Comparison of ENCODE assay signal across 8 cellular contexts in the genomic region with DNA sequence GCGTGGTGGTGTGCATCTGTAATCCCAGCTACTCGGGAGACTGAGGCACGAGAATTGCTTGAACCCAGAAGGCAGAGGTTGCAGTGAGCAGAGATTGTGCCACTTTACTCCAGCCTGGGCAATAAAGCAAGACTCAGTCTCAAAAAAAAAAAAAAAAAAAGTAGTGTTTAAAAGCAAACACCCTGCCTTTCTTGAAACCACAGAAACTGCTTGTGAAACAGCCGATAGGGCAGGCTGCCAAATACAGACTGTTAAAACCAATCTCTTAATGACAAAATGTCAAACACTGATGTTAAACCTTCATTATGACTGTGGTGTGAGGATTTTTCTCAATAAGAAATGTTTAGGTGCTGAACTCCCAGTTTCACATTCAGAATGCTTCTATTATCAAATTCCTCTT. TPM values are rescaled to one million over a fixed set of nuclear protein-coding genes. Genes with fewer than 3 reads are reported as not detected.
DNase-seq lines count a peak whose midpoint lies in the region; ATAC-seq and TF ChIP-seq lines count a peak whose summit lies in the region.

No MANE protein-coding gene starts in this region.

- no peaks in the 10 kb centered on the region for H3K36me3 ChIP-seq in prostate gland

- in situ Hi-C loops in GM13977 (cut with MboI; ENCODE audit: low pct_unique_long_range_greater_than_20kb, low sequenced_read_pairs, unreplicated experiment), result no loop called here

- no peak for TF ChIP-seq POLR2A in prostate gland (IDR thresholded peaks at IDR 0.05)

- WGBS in prostate gland, result 38% methylated on average over 4 of the region's 4 CpGs

- H3K27me3 ChIP-seq in prostate gland (replicated peaks; ENCODE audit: insufficient read depth), result no peaks in the 10 kb centered on the region

- intact Hi-C loops in prostate gland (cut with DNase I), result no loop called here

- peak overlapping the region; percentile 67 to 86 for H3K27ac ChIP-seq in prostate gland

- TF ChIP-seq CTCF in GM13977 (IDR thresholded peaks at IDR 0.05; ENCODE audit: extremely low read depth, insufficient read depth, missing control alignments) (no peak), prostate gland (IDR thresholded peaks at IDR 0.05) (no peak)

- DNase-seq in GM13977 (ENCODE audit: low spot score), result peak; percentile 84
- peak; percentile 48 for DNase-seq in T-helper 9 cell
- peak; percentile 80 for DNase-seq in amniotic epithelial cell (ENCODE audit: low read depth)
- peak; percentile 80 for DNase-seq in prostate gland (ENCODE audit: low spot score)
- no peak for DNase-seq in HPDE6-E6E7 (ENCODE audit: extremely low spot score)
- DNase-seq in UCSD-AML1 (lab: John Stamatoyannopoulos, UW; ENCODE audit: unreplicated experiment), result no peak
- no peak for DNase-seq in RKO (ENCODE audit: low spot score)

- H3K9me3 ChIP-seq in prostate gland, result no peaks in the 10 kb centered on the region

- peaks cover 49% of the 10 kb centered on the region for H3K4me1 ChIP-seq in prostate gland (replicated peaks)

- H3K4me3 ChIP-seq in prostate gland, result no peak overlapping the region

- ATAC-seq in HG03066 (IDR thresholded peaks at IDR 0.05; ENCODE audit: low read depth, unreplicated experiment), result peak; percentile 85

RNA-seq across cellular contexts. Expression of a gene that starts 27.3 kb away (rescaled TPM):
- 10 to 100 TPM; 65.4 to 67.2 TPM for total RNA-seq in prostate gland

RNA-seq across cellular contexts. Expression of a gene that starts 50.8 kb away (rescaled TPM):
- total RNA-seq in prostate gland, result 1 to 10 TPM in 1 of 2 donors, under 1 TPM in 1; 0.64 to 3.3 TPM

RNA-seq across cellular contexts. Expression of a gene that starts 53.0 kb away (rescaled TPM):
- 10 to 100 TPM; 17.8 to 36.2 TPM for total RNA-seq in prostate gland

Comparison
In these comparisons a context has a peak if more than half of its experiments do, and no peak if none do; other contexts are left out.
1. DNase-seq: peak in GM13977 (single experiment), T-helper 9 cell (single experiment), amniotic epithelial cell (single experiment) and prostate gland (single experiment); none in HPDE6-E6E7 (single experiment), UCSD-AML1 (single experiment) and RKO (single experiment).